Comparison of ENCODE assay signal across 1 cellular context in genomic region chr20:44447827-44448419, GRCh38.
A peak's percentile ranks its signal among the peaks of the same experiment; 100 is the strongest.
TF ChIP-seq lines count a peak whose summit lies in the region.

No MANE protein-coding gene starts in this region.

TF ChIP-seq in HepG2, 621 proteins besides CTCF, POLR2A, EP300 and RAD21 (continued from another document and continues in another):
- TF ChIP-seq ZNF710 (CRISPR knock-in tag; IDR thresholded peaks at IDR 0.05; ENCODE audit: borderline replicate concordance) = no peak
- TF ChIP-seq SP1 (IDR thresholded peaks at IDR 0.05) = no peak
- TF ChIP-seq SP1 (CRISPR knock-in tag; IDR thresholded peaks at IDR 0.05) = no peak
- TF ChIP-seq ONECUT2 (CRISPR knock-in tag; IDR thresholded peaks at IDR 0.05) = no peak
- no peak for TF ChIP-seq TERF1 (CRISPR knock-in tag; IDR thresholded peaks at IDR 0.05)
- no peak for TF ChIP-seq ZBTB38 (CRISPR knock-in tag; IDR thresholded peaks at IDR 0.05)
- no peak for TF ChIP-seq FUBP1 (CRISPR knock-in tag; IDR thresholded peaks at IDR 0.05; ENCODE audit: borderline replicate concordance)
- TF ChIP-seq POLR2AphosphoS2 (IDR thresholded peaks at IDR 0.05; ENCODE audit: low read depth, low read length) = no peak
- no peak for TF ChIP-seq MLLT10 (CRISPR knock-in tag; IDR thresholded peaks at IDR 0.05)
- no peak for TF ChIP-seq CEBPB (IDR thresholded peaks at IDR 0.05; ENCODE audit: borderline replicate concordance, low read depth, low read length)
- no peak for TF ChIP-seq ZNF891 (CRISPR knock-in tag; IDR thresholded peaks at IDR 0.05)
- no peak for TF ChIP-seq PHF21A (CRISPR knock-in tag; IDR thresholded peaks at IDR 0.05)
- no peak for TF ChIP-seq ZNF615 (CRISPR knock-in tag; IDR thresholded peaks at IDR 0.05; ENCODE audit: borderline replicate concordance)
- TF ChIP-seq AHR (CRISPR knock-in tag; IDR thresholded peaks at IDR 0.05) = no peak
- no peak for TF ChIP-seq PLSCR1 (CRISPR knock-in tag; IDR thresholded peaks at IDR 0.05; ENCODE audit: borderline replicate concordance)
- TF ChIP-seq THAP9 (CRISPR knock-in tag; IDR thresholded peaks at IDR 0.05; ENCODE audit: borderline replicate concordance) = peak; percentile 54; the same call in 1 of the 2 replicates
- no peak for TF ChIP-seq ATF7 (IDR thresholded peaks at IDR 0.05)
- no peak for TF ChIP-seq ATF7 (CRISPR knock-in tag; IDR thresholded peaks at IDR 0.05)
- TF ChIP-seq RBAK (CRISPR knock-in tag; IDR thresholded peaks at IDR 0.05) = no peak
- TF ChIP-seq ZSCAN9 (CRISPR knock-in tag; IDR thresholded peaks at IDR 0.05; ENCODE audit: borderline replicate concordance) = no peak
- TF ChIP-seq HNRNPLL (IDR thresholded peaks at IDR 0.05; ENCODE audit: low read depth, low read length, poor library complexity, severe bottlenecking) = no peak
- 0 out of 2 replicates have a peak, but pooled peaks have one; percentile 6 for TF ChIP-seq ZNF550 (CRISPR knock-in tag; IDR thresholded peaks at IDR 0.05; ENCODE audit: borderline replicate concordance)
- no peak for TF ChIP-seq ZNF275 (CRISPR knock-in tag; IDR thresholded peaks at IDR 0.05; ENCODE audit: borderline replicate concordance)
- no peak for TF ChIP-seq ASH2L (IDR thresholded peaks at IDR 0.05; ENCODE audit: insufficient read length, low read depth, low read length)
- 0 out of 2 replicates have a peak, but pooled peaks have one; percentile 65 for TF ChIP-seq ZNF567 (CRISPR knock-in tag; IDR thresholded peaks at IDR 0.05; ENCODE audit: borderline replicate concordance)
- TF ChIP-seq ARHGAP35 (CRISPR knock-in tag; IDR thresholded peaks at IDR 0.05; ENCODE audit: borderline replicate concordance) = no peak
- no peak for TF ChIP-seq ZNF496 (CRISPR knock-in tag; IDR thresholded peaks at IDR 0.05; ENCODE audit: insufficient replicate concordance)
- TF ChIP-seq NR2F1 (CRISPR knock-in tag; IDR thresholded peaks at IDR 0.05) = peak; percentile 65 to 83; a peak in 3 of 4 replicates
- TF ChIP-seq FOXK1 (CRISPR knock-in tag; IDR thresholded peaks at IDR 0.05; ENCODE audit: borderline replicate concordance, low read depth) = no peak
- no peak for TF ChIP-seq NR0B2 (CRISPR knock-in tag; IDR thresholded peaks at IDR 0.05)
- TF ChIP-seq HDAC2 (CRISPR knock-in tag; IDR thresholded peaks at IDR 0.05) = peak; percentile 15; the same call in 1 of the 2 replicates
- TF ChIP-seq JDP2 (CRISPR knock-in tag; IDR thresholded peaks at IDR 0.05; ENCODE audit: borderline replicate concordance) = no peak
- TF ChIP-seq ZNF616 (CRISPR knock-in tag; IDR thresholded peaks at IDR 0.05; ENCODE audit: low read depth) = no peak
- TF ChIP-seq TRIM22 (IDR thresholded peaks at IDR 0.05) = no peak
- no peak for TF ChIP-seq ELK4 (CRISPR knock-in tag; IDR thresholded peaks at IDR 0.05; ENCODE audit: borderline replicate concordance)
- TF ChIP-seq ZFP91 (CRISPR knock-in tag; IDR thresholded peaks at IDR 0.05; ENCODE audit: borderline replicate concordance) = no peak
- TF ChIP-seq HOXA9 (CRISPR knock-in tag; IDR thresholded peaks at IDR 0.05; ENCODE audit: borderline replicate concordance) = no peak
- TF ChIP-seq PAXIP1 (CRISPR knock-in tag; conservative IDR thresholded peaks at IDR 0.05) = 0 out of 2 replicates have a peak, but pooled peaks have one; percentile 53
- TF ChIP-seq RFX1 (IDR thresholded peaks at IDR 0.05) = no peak
- no peak for TF ChIP-seq MXD4 (CRISPR knock-in tag; IDR thresholded peaks at IDR 0.05)
- TF ChIP-seq ZNF367 (CRISPR knock-in tag; IDR thresholded peaks at IDR 0.05; ENCODE audit: borderline replicate concordance) = no peak
- TF ChIP-seq ZNF20 (CRISPR knock-in tag; IDR thresholded peaks at IDR 0.05) = no peak
- no peak for TF ChIP-seq ZNF597 (CRISPR knock-in tag; IDR thresholded peaks at IDR 0.05)
